In the genomic region with DNA sequence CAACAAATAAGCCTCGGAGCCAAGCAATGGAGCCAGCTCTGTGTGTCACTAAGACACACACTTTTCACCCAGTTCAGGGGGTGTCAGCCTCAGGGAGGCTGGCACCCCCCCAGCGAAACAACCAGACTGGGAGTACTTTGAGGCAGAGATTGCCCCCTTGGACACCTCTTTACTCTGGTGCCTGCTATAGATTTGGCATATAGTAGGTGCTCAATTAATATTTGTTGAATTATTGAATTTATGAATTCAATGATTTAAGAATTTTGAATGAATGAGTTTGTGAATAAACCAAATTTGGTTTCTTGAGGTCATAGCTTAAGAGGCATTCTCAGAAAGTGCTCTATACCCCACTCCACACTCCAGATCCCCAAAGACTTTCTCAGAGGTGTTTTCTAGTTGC, we compare ENCODE assay signal across 3 cellular contexts.
A peak's percentile ranks its signal among the peaks of the same experiment; 100 is the strongest.
TF ChIP-seq lines count a peak whose summit lies in the region.

No MANE protein-coding gene starts in this region.

TF ChIP-seq in GM23338, 12 proteins besides CTCF, POLR2A, EP300 and RAD21 (continues in another document):
- TF ChIP-seq EZH2phosphoT487 (IDR thresholded peaks at IDR 0.05; ENCODE audit: unreplicated experiment), result no peak
- no peak for TF ChIP-seq POLR2AphosphoS5 (IDR thresholded peaks at IDR 0.05; ENCODE audit: low read depth)
- no peak for TF ChIP-seq NANOG (IDR thresholded peaks at IDR 0.05; ENCODE audit: borderline replicate concordance)
- TF ChIP-seq STAT1 (IDR thresholded peaks at IDR 0.05; ENCODE audit: unreplicated experiment), result no peak
- TF ChIP-seq, protein P1, sequence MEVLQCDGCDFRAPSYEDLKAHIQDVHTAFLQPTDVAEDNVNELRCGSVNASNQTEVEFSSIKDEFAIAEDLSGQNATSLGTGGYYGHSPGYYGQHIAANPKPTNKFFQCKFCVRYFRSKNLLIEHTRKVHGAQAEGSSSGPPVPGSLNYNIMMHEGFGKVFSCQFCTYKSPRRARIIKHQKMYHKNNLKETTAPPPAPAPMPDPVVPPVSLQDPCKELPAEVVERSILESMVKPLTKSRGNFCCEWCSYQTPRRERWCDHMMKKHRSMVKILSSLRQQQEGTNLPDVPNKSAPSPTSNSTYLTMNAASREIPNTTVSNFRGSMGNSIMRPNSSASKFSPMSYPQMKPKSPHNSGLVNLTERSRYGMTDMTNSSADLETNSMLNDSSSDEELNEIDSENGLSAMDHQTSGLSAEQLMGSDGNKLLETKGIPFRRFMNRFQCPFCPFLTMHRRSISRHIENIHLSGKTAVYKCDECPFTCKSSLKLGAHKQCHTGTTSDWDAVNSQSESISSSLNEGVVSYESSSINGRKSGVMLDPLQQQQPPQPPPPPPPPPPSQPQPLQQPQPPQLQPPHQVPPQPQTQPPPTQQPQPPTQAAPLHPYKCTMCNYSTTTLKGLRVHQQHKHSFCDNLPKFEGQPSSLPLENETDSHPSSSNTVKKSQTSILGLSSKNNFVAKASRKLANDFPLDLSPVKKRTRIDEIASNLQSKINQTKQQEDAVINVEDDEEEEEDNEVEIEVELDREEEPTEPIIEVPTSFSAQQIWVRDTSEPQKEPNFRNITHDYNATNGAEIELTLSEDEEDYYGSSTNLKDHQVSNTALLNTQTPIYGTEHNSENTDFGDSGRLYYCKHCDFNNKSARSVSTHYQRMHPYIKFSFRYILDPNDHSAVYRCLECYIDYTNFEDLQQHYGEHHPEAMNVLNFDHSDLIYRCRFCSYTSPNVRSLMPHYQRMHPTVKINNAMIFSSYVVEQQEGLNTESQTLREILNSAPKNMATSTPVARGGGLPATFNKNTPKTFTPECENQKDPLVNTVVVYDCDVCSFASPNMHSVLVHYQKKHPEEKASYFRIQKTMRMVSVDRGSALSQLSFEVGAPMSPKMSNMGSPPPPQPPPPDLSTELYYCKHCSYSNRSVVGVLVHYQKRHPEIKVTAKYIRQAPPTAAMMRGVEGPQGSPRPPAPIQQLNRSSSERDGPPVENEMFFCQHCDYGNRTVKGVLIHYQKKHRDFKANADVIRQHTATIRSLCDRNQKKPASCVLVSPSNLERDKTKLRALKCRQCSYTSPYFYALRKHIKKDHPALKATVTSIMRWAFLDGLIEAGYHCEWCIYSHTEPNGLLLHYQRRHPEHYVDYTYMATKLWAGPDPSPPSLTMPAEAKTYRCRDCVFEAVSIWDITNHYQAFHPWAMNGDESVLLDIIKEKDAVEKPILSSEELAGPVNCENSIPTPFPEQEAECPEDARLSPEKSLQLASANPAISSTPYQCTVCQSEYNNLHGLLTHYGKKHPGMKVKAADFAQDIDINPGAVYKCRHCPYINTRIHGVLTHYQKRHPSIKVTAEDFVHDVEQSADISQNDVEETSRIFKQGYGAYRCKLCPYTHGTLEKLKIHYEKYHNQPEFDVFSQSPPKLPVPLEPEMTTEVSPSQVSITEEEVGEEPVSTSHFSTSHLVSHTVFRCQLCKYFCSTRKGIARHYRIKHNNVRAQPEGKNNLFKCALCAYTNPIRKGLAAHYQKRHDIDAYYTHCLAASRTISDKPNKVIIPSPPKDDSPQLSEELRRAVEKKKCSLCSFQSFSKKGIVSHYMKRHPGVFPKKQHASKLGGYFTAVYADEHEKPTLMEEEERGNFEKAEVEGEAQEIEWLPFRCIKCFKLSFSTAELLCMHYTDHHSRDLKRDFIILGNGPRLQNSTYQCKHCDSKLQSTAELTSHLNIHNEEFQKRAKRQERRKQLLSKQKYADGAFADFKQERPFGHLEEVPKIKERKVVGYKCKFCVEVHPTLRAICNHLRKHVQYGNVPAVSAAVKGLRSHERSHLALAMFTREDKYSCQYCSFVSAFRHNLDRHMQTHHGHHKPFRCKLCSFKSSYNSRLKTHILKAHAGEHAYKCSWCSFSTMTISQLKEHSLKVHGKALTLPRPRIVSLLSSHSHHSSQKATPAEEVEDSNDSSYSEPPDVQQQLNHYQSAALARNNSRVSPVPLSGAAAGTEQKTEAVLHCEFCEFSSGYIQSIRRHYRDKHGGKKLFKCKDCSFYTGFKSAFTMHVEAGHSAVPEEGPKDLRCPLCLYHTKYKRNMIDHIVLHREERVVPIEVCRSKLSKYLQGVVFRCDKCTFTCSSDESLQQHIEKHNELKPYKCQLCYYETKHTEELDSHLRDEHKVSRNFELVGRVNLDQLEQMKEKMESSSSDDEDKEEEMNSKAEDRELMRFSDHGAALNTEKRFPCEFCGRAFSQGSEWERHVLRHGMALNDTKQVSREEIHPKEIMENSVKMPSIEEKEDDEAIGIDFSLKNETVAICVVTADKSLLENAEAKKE (CRISPR knock-in tag; IDR thresholded peaks at IDR 0.05), result no peak
- no peak for TF ChIP-seq ZNF331 (CRISPR knock-in tag; IDR thresholded peaks at IDR 0.05; ENCODE audit: low read depth)
- no peak for TF ChIP-seq ZNF114 (CRISPR knock-in tag; IDR thresholded peaks at IDR 0.05)
- TF ChIP-seq CREB1 (CRISPR knock-in tag; IDR thresholded peaks at IDR 0.05; ENCODE audit: low read depth), result no peak
- TF ChIP-seq EZH2 (IDR thresholded peaks at IDR 0.05; ENCODE audit: low read depth, unreplicated experiment), result no peak

TF ChIP-seq in HEK293, 187 proteins besides CTCF, POLR2A, EP300 and RAD21:
- TF ChIP-seq ZNF664 (tag by site-specific recombination; IDR thresholded peaks at IDR 0.05) (peak; percentile 91), ZNF138 (tag by site-specific recombination; IDR thresholded peaks at IDR 0.05; ENCODE audit: borderline replicate concordance) (no peak), MZF1 (tag by site-specific recombination; IDR thresholded peaks at IDR 0.05; ENCODE audit: borderline replicate concordance) (no peak)
- TF ChIP-seq, protein P2, sequence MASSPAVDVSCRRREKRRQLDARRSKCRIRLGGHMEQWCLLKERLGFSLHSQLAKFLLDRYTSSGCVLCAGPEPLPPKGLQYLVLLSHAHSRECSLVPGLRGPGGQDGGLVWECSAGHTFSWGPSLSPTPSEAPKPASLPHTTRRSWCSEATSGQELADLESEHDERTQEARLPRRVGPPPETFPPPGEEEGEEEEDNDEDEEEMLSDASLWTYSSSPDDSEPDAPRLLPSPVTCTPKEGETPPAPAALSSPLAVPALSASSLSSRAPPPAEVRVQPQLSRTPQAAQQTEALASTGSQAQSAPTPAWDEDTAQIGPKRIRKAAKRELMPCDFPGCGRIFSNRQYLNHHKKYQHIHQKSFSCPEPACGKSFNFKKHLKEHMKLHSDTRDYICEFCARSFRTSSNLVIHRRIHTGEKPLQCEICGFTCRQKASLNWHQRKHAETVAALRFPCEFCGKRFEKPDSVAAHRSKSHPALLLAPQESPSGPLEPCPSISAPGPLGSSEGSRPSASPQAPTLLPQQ (tag by site-specific recombination; IDR thresholded peaks at IDR 0.05), result no peak

TF ChIP-seq in H1, 55 proteins besides CTCF, POLR2A, EP300 and RAD21:
- TF ChIP-seq RFX5 (IDR thresholded peaks at IDR 0.05; ENCODE audit: borderline replicate concordance, low read depth, low read length) (no peak), CTBP2 (IDR thresholded peaks at IDR 0.05; ENCODE audit: borderline replicate concordance, insufficient read depth, insufficient read length, low read length) (no peak), RBBP5 (IDR thresholded peaks at IDR 0.05; ENCODE audit: borderline replicate concordance, low read depth, low read length) (no peak), TAF1 (IDR thresholded peaks at IDR 0.05; ENCODE audit: low read depth, low read length) (no peak), CEBPB (IDR thresholded peaks at IDR 0.05; ENCODE audit: low read depth, low read length) (no peak)
- TF ChIP-seq, protein P3, sequence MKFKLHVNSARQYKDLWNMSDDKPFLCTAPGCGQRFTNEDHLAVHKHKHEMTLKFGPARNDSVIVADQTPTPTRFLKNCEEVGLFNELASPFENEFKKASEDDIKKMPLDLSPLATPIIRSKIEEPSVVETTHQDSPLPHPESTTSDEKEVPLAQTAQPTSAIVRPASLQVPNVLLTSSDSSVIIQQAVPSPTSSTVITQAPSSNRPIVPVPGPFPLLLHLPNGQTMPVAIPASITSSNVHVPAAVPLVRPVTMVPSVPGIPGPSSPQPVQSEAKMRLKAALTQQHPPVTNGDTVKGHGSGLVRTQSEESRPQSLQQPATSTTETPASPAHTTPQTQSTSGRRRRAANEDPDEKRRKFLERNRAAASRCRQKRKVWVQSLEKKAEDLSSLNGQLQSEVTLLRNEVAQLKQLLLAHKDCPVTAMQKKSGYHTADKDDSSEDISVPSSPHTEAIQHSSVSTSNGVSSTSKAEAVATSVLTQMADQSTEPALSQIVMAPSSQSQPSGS (IDR thresholded peaks at IDR 0.05; ENCODE audit: low read length), result no peak
TF ChIP-seq in H1: peak in this region for 0.
